In genomic region chr1:91400133-91400725, GRCh38 we compare ENCODE assay signal across 17 cellular contexts. TPM values are rescaled to one million over a fixed set of nuclear protein-coding genes. Genes with fewer than 3 reads are reported as not detected.
DNase-seq lines count a peak whose midpoint lies in the region; ATAC-seq, FAIRE-seq and TF ChIP-seq lines count a peak whose summit lies in the region.
"Had no signal": no experiment of that assay in that cellular context is flagged by ENCODE, and none has a peak within 500 bp of the region (broad histone marks: within the 10 kb centered on the region; RNA-seq: fewer than 3 reads in every experiment).

No MANE protein-coding gene starts in this region.

- POLR2A ChIA-PET in H1 (lab: Charles Lee; ENCODE audit: partially characterized antibody), result no interaction called here

- no peak overlapping the region for H3K4me3 ChIP-seq in right atrium auricular region
- no peak overlapping the region for H3K4me3 ChIP-seq in H1 (ENCODE audit: extremely low read depth in 1 of 4, insufficient read depth in 2 of 4, low read depth in 3 of 4, low read length in 4 of 4)
- H3K4me3 ChIP-seq: ascending aorta, prostate gland, spleen had no signal

- ATAC-seq in left ventricle myocardium superior (no peak), GM18520 (IDR thresholded peaks at IDR 0.05; ENCODE audit: unreplicated experiment) (no peak)

- no peak for TF ChIP-seq EP300 in H1 (IDR thresholded peaks at IDR 0.05; ENCODE audit: borderline replicate concordance in 1 of 2, low read depth in 2 of 2, low read length in 2 of 2)

- CTCF ChIA-PET in H1 (lab: Charles Lee; ENCODE audit: partially characterized antibody), result interaction anchor here (0.6 to 1.1 kb wide), 10 partner anchors 21 to 785 kb away, joined by 3 to 7 read pairs (median 3); no protein-coding TSS in a partner anchor

- no peaks in the 10 kb centered on the region for H4K20me1 ChIP-seq in H1 (replicated peaks in 1 of 2; ENCODE audit: control insufficient read depth in 1 of 2, insufficient read depth in 2 of 2, low read length in 2 of 2)

- H3K23me2 ChIP-seq in H1 (ENCODE audit: low read depth, low read length), result no peaks in the 10 kb centered on the region

- H3K4me1 ChIP-seq in right atrium auricular region (peaks cover 0 to 4% of the 10 kb centered on the region in 2 donors), H1 (replicated peaks in 1 of 4; ENCODE audit: control insufficient read depth in 3 of 4, insufficient read depth in 4 of 4, low read length in 3 of 4) (no peaks in the 10 kb centered on the region)
- H3K4me1 ChIP-seq: ascending aorta, prostate gland had no signal

- H3K79me2 ChIP-seq in H1 (ENCODE audit: control insufficient read depth in 1 of 2, insufficient read depth in 2 of 2, low read length in 2 of 2), result no peaks in the 10 kb centered on the region

- H3K14ac ChIP-seq in H1 (ENCODE audit: insufficient read length), result no peak overlapping the region

- no peak for TF ChIP-seq RAD21 in H1 (IDR thresholded peaks at IDR 0.05 in 1 of 2, conservative IDR thresholded peaks at IDR 0.05 in 1 of 2; ENCODE audit: low read depth in 2 of 2, low read length in 2 of 2)

- no peak overlapping the region for H3K9ac ChIP-seq in H1 (replicated peaks in 1 of 4; ENCODE audit: extremely low read depth in 1 of 4, low read depth in 3 of 4, low read length in 3 of 4)

- H3K79me1 ChIP-seq in H1 (ENCODE audit: low read depth, low read length), result no peaks in the 10 kb centered on the region

- H2BK120ac ChIP-seq in H1 (replicated peaks; ENCODE audit: low read depth, low read length), result no peak overlapping the region

- H3K27me3 ChIP-seq in right atrium auricular region, result no peaks in the 10 kb centered on the region
- H3K27me3 ChIP-seq in H1 (replicated peaks in 1 of 4; ENCODE audit: control insufficient read depth in 3 of 4, extremely low read depth in 1 of 4, insufficient read depth in 3 of 4, low read length in 3 of 4), result no peaks in the 10 kb centered on the region
- H3K27me3 ChIP-seq: ascending aorta had no signal

- intact Hi-C loops in left ventricle myocardium superior (cut with micrococcal nuclease) (loop anchor here (5.0 kb wide), 1 partner anchor 118 kb away; no protein-coding TSS in a partner anchor), CD14-positive monocyte (cut with micrococcal nuclease) (no loop called here)

- H3K27ac ChIP-seq in right atrium auricular region (no peak overlapping the region), H1 (ENCODE audit: low read depth, low read length) (no peak overlapping the region)
- H3K27ac ChIP-seq: ascending aorta, prostate gland, spleen had no signal

- no peak overlapping the region for H3K4me3 Mint-ChIP-seq in CD14-positive monocyte

- no peak overlapping the region for H3K4ac ChIP-seq in H1 (replicated peaks; ENCODE audit: insufficient read length, low read depth, low read length)

- no peak overlapping the region for H4K8ac ChIP-seq in H1 (ENCODE audit: extremely low read depth, insufficient read depth, low read length)

- H3K4me2 ChIP-seq in H1 (ENCODE audit: insufficient read depth in 1 of 2, low read depth in 2 of 2, low read length in 2 of 2), result no peak overlapping the region

- no peak overlapping the region for H2BK20ac ChIP-seq in H1 (ENCODE audit: low read length)

- DNase-seq in left ventricle myocardium superior, result peak; percentile 21
- DNase-seq in right atrium auricular region (ENCODE audit: low spot score), result no peak
- DNase-seq in M059J (ENCODE audit: low read depth), result peak; percentile 37
- no peak for DNase-seq in H1 (ENCODE audit: low read depth in 1 of 2, low spot score in 2 of 2)
- no peak for DNase-seq in CD14-positive monocyte (ENCODE audit: low spot score)
- no peak for DNase-seq in stimulated activated CD4-positive, alpha-beta T cell treated with anti-CD3 and anti-CD28 coated beads, Interleukin-2, amount 100 ng/mL, for 48 hours
- no peak for DNase-seq in NCI-H1105 treated with DMSO at 0.1 percent for 48 hours (lab: John Stamatoyannopoulos, UW)
- DNase-seq: activated naive CD4-positive, alpha-beta T cell; CD4-positive, CD25-positive, alpha-beta regulatory T cell; NCI-H187; NCI-H345; spleen had no signal

- TF ChIP-seq POLR2A in H1 (IDR thresholded peaks at IDR 0.05; ENCODE audit: control extremely low read depth in 1 of 2, low read depth in 2 of 2, low read length in 2 of 2), result no peak

- no peak overlapping the region for H2BK15ac ChIP-seq in H1 (ENCODE audit: low read length)

- no peak overlapping the region for H4K91ac ChIP-seq in H1 (replicated peaks; ENCODE audit: insufficient read length, low read length)

- no peak overlapping the region for H4K5ac ChIP-seq in H1 (ENCODE audit: insufficient read length, low read depth, low read length)

- no peak overlapping the region for H2AFZ ChIP-seq in H1 (ENCODE audit: low read length)

- no peak overlapping the region for H2BK5ac ChIP-seq in H1 (ENCODE audit: low read depth, low read length)

- no peak overlapping the region for H3K56ac ChIP-seq in H1 (replicated peaks; ENCODE audit: insufficient read length, low read depth, low read length)

- H3K27ac Mint-ChIP-seq in CD14-positive monocyte, result no peak overlapping the region
- H3K27ac Mint-ChIP-seq: CD4-positive, CD25-positive, alpha-beta regulatory T cell had no signal

- H3K36me3 ChIP-seq in right atrium auricular region, result no peaks in the 10 kb centered on the region
- no peaks in the 10 kb centered on the region for H3K36me3 ChIP-seq in H1 (ENCODE audit: control insufficient read depth in 2 of 4, insufficient read depth in 4 of 4, low read length in 3 of 4)
- H3K36me3 ChIP-seq: ascending aorta, prostate gland, spleen had no signal

- WGBS in H1 (ENCODE audit: extremely low coverage in 1 of 2, insufficient coverage in 1 of 2, insufficient read length in 1 of 2, insufficient replicate concordance in 2 of 2, low coverage in 1 of 2, low lambda C conversion rate in 2 of 2, missing lambda C conversion rate in 1 of 2), 2 experiments, result 90% methylated on average over 6 of the region's 6 CpGs; no CpG with 5 or more reads in 1 of the 2 experiments

- no peak overlapping the region for H3K18ac ChIP-seq in H1 (ENCODE audit: extremely low read depth, low read length)

- H2BK12ac ChIP-seq in H1 (ENCODE audit: low read depth, low read length), result no peak overlapping the region

- H3K4me1 Mint-ChIP-seq in CD14-positive monocyte, result peaks cover 10% of the 10 kb centered on the region

- H3K9me3 Mint-ChIP-seq in CD14-positive monocyte, result peaks cover 0 to 3% (median 0%) of the 10 kb centered on the region in 7 donors

- no peak overlapping the region for H2AK5ac ChIP-seq in H1 (ENCODE audit: low read depth, low read length)

- H3K27me3 Mint-ChIP-seq in CD14-positive monocyte (ENCODE audit: low read depth in 3 of 3), result peaks cover 20 to 29% (median 20%) of the 10 kb centered on the region in 3 donors

- H3K9me3 ChIP-seq in right atrium auricular region, result no peaks in the 10 kb centered on the region
- H3K9me3 ChIP-seq in H1 (ENCODE audit: insufficient read depth in 2 of 2, low read depth in 1 of 2, low read length in 1 of 2), result no peaks in the 10 kb centered on the region
- H3K9me3 ChIP-seq: ascending aorta, prostate gland, spleen had no signal

- H3K36me3 Mint-ChIP-seq in CD14-positive monocyte, result peaks cover 0 to 3% of the 10 kb centered on the region in 2 donors
- H3K36me3 Mint-ChIP-seq: CD4-positive, CD25-positive, alpha-beta regulatory T cell had no signal

- FAIRE-seq in H1 (lab: Jason Lieb, UNC), result no peak
- FAIRE-seq: endometrium, frontal cortex had no signal

- no peak overlapping the region for H3K23ac ChIP-seq in H1 (ENCODE audit: insufficient read length)

- no peak for TF ChIP-seq CTCF in right atrium auricular region (IDR thresholded peaks at IDR 0.05)
- peak; percentile 15 to 24 (median 17); a peak in 2 of 4 replicates for TF ChIP-seq CTCF in H1 (IDR thresholded peaks at IDR 0.05; ENCODE audit: control extremely low read depth in 1 of 3, insufficient read depth in 1 of 3, low read depth in 1 of 3, low read length in 3 of 3)
- no peak for TF ChIP-seq CTCF in CD14-positive monocyte (IDR thresholded peaks at IDR 0.05)

TF ChIP-seq in H1, 55 proteins besides CTCF, POLR2A, EP300 and RAD21:
- TF ChIP-seq KDM4A (IDR thresholded peaks at IDR 0.05; ENCODE audit: low read depth, low read length, severe bottlenecking) (no peak), SP4 (IDR thresholded peaks at IDR 0.05; ENCODE audit: low read length) (no peak), USF2 (IDR thresholded peaks at IDR 0.05; ENCODE audit: low read length) (no peak), CBX8 (IDR thresholded peaks at IDR 0.05; ENCODE audit: borderline replicate concordance, low read depth, low read length) (no peak), SIX5 (IDR thresholded peaks at IDR 0.05; ENCODE audit: low read depth, low read length) (no peak), NRF1 (IDR thresholded peaks at IDR 0.05; ENCODE audit: low read depth, low read length) (no peak)

RNA-seq across cellular contexts. Expression of gene HFM1, which starts 4.4 kb away (rescaled TPM):
- total RNA-seq in left ventricle myocardium superior, result 1.3 TPM
- 1 to 10 TPM; 2.6 to 3.0 TPM for total RNA-seq in right atrium auricular region
- 0.10 TPM in 1 of 2 replicates, not detected in the other for total RNA-seq in M059J (2014; rRNA removed; shearing (Covaris generic))
- 0.99 and 1.2 TPM in 2 replicates for total RNA-seq in H1 (2021; fragmentation: NEBNext Ultra II Directional; extraction: Animal tissue kit (Norgen Biotek cat#: 25700))
- 0.14 and 0.23 TPM in 2 replicates for polyA plus RNA-seq in H1 (2011; rRNA removed)
- polyA plus RNA-seq in H1 (2011; cell fraction: cytosol; rRNA removed), result 0.49 TPM
- polyA plus RNA-seq in H1 (2011; cell fraction: nucleus; rRNA removed), result 0.53 TPM
- polyA plus RNA-seq in H1 (2012, experiment 1 of 2), result 0.12 to 0.65 TPM (median 0.34 TPM) in 4 replicates
- polyA plus RNA-seq in H1 (2012, experiment 2 of 2), result not detected
- 0.97 TPM for polyA plus RNA-seq in H1 (2013, experiment 1 of 2)
- polyA plus RNA-seq in H1 (2013, experiment 2 of 2), result 0.75 TPM
- polyA minus RNA-seq in H1 (2011; rRNA and poly(A)+ RNA removed), result 0.73 and 0.88 TPM in 2 replicates
- polyA minus RNA-seq in H1 (2011; cell fraction: cytosol; rRNA and poly(A)+ RNA removed), result 0.66 TPM
- polyA minus RNA-seq in H1 (2011; cell fraction: nucleus; rRNA and poly(A)+ RNA removed), result 3.7 TPM
- polyA plus RNA-seq in CD14-positive monocyte, result not detected
- total RNA-seq: CD4-positive, CD25-positive, alpha-beta regulatory T cell had no signal
- polyA plus RNA-seq: CD4-positive, CD25-positive, alpha-beta regulatory T cell had no signal

Comparison
In these comparisons a context has a peak if more than half of its experiments do, and no peak if none do; other contexts are left out.
1. DNase-seq: peak in left ventricle myocardium superior (single experiment) and M059J (single experiment); none in right atrium auricular region (single experiment), H1 (0 of 2), CD14-positive monocyte (single experiment), stimulated activated CD4-positive, alpha-beta T cell treated with anti-CD3 and anti-CD28 coated beads, Interleukin-2, amount 100 ng/mL, for 48 hours (0 of 2) and NCI-H1105 treated with DMSO at 0.1 percent for 48 hours (single experiment).
2. CTCF ChIP-seq: peak in H1 (3 of 3); none in right atrium auricular region (0 of 2) and CD14-positive monocyte (single experiment).